Comparison of ENCODE assay signal across 23 cellular contexts in the genomic region with DNA sequence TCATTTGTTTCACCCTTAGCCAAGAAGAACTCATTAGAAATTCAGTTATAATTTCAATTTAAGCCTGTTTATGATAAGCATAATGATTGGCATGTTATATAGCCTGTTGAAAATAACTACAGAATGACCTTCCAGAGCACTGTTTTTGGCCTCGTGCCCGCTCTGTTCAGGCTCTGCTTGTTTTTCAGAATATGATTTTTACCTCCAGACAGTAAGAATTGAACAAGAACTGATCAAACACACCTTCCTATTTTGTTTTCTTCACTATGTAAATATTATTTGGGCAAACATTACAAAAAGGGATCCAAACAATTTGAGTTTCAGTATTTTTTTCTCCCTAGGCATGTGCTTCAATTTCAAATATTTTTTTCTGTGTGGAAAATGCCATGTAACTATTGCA. TPM values are rescaled to one million over a fixed set of nuclear protein-coding genes. Genes with fewer than 3 reads are reported as not detected.
DNase-seq lines count a peak whose midpoint lies in the region; ATAC-seq and TF ChIP-seq lines count a peak whose summit lies in the region.
"Had no signal": no experiment of that assay in that cellular context is flagged by ENCODE, and none has a peak within 500 bp of the region (broad histone marks: within the 10 kb centered on the region; RNA-seq: fewer than 3 reads in every experiment).

No MANE protein-coding gene starts in this region.

- peaks cover 1% of the 10 kb centered on the region for H3K4me1 ChIP-seq in right cardiac atrium (ENCODE audit: control insufficient read depth, insufficient read depth, low read length)
- H3K4me1 ChIP-seq in body of pancreas = peaks cover 17% of the 10 kb centered on the region
- H3K4me1 ChIP-seq in HAP-1 = no peaks in the 10 kb centered on the region
- H3K4me1 ChIP-seq: A549; BLaER1 treated with 17β-estradiol and CSF1 and Interleukin-3, amounts not matched to agents 10 nM and 100 nM; SJCRH30 had no signal

- TF ChIP-seq POLR2A in body of pancreas (IDR thresholded peaks at IDR 0.05) = no peak

- in situ Hi-C loops in HAP-1 (cut with MboI; ENCODE audit: low sequenced_read_pairs) = no loop called here

- H3K36me3 Mint-ChIP-seq in nephron (ENCODE audit: low read depth) = peaks cover 40% of the 10 kb centered on the region

- no peaks in the 10 kb centered on the region for H3K36me3 ChIP-seq in body of pancreas (replicated peaks in 1 of 2; ENCODE audit: insufficient read depth in 1 of 2, low read depth in 2 of 2)
- H3K36me3 ChIP-seq in HAP-1 (replicated peaks) = no peaks in the 10 kb centered on the region

- peak overlapping the region in 2 of 3 experiments; percentile 1 to 61 for H3K27ac Mint-ChIP-seq in nephron
- H3K27ac Mint-ChIP-seq: CD8-positive, alpha-beta T cell had no signal

- no peak overlapping the region for H3K4me3 ChIP-seq in right cardiac atrium (ENCODE audit: low read length)
- no peak overlapping the region for H3K4me3 ChIP-seq in body of pancreas
- H3K4me3 ChIP-seq in HAP-1 = no peak overlapping the region
- H3K4me3 ChIP-seq: A549; BLaER1 treated with 17β-estradiol and CSF1 and Interleukin-3, amounts not matched to agents 10 nM and 100 nM; MG63; PC-9; SJCRH30 had no signal

- H3K27me3 Mint-ChIP-seq in nephron (ENCODE audit: low read depth) = no peaks in the 10 kb centered on the region

- 66% methylated on average over 2 of the region's 2 CpGs for WGBS in right cardiac atrium
- WGBS in body of pancreas, 2 donors = 13 to 36% methylated on average over 2 of the region's 2 CpGs

- H3K9me3 ChIP-seq in right cardiac atrium (ENCODE audit: control insufficient read depth, low read length) = no peaks in the 10 kb centered on the region
- no peaks in the 10 kb centered on the region for H3K9me3 ChIP-seq in body of pancreas
- H3K9me3 ChIP-seq in HAP-1 = no peaks in the 10 kb centered on the region
- H3K9me3 ChIP-seq: A549, SJCRH30 had no signal

- no peak for ATAC-seq in right cardiac atrium
- no peak for ATAC-seq in body of pancreas
- no peak for ATAC-seq in HG03175 (IDR thresholded peaks at IDR 0.05; ENCODE audit: unreplicated experiment)
- ATAC-seq: A549; CD8-positive, alpha-beta T cell had no signal

- H3K27me3 ChIP-seq in right cardiac atrium (ENCODE audit: control insufficient read depth, insufficient read depth) (no peaks in the 10 kb centered on the region), body of pancreas (no peaks in the 10 kb centered on the region), HAP-1 (ENCODE audit: low read depth) (no peaks in the 10 kb centered on the region)
- H3K27me3 ChIP-seq: BLaER1 treated with 17β-estradiol and CSF1 and Interleukin-3, amounts not matched to agents 10 nM and 100 nM; MG63; SJCRH30 had no signal

- DNase-seq in right cardiac atrium (peak in 2 of 3 donors; percentile 46 to 71), cardiac septum (ENCODE audit: low spot score) (no peak), body of pancreas (peak; percentile 57 to 80 (median 64)), HAP-1 (ENCODE audit: low spot score in 2 of 2) (no peak)
- no peak for DNase-seq in activated naive CD4-positive, alpha-beta T cell treated with Interleukin-2 at 50 U/mL for 16 hours
- DNase-seq: Calu3; CD8-positive, alpha-beta T cell; DMS79; GOT3; Karpas-422; MG63; NCI-H1048; NCI-H1436; NCI-H1930; NCI-H226; NCI-H524; PC-9; SJCRH30 had no signal

- intact Hi-C loops in right cardiac atrium (cut with DNase I) = no loop called here
- intact Hi-C loops in cardiac septum (cut with DNase I) = no loop called here
- intact Hi-C loops in body of pancreas (cut with DNase I) = no loop called here

- TF ChIP-seq CTCF in body of pancreas (IDR thresholded peaks at IDR 0.05) (no peak), nephron (IDR thresholded peaks at IDR 0.05; ENCODE audit: unreplicated experiment in 3 of 3) (no peak)

- H3K4me1 Mint-ChIP-seq in nephron = no peaks in the 10 kb centered on the region

- no peak overlapping the region for H3K4me3 Mint-ChIP-seq in nephron
- H3K4me3 Mint-ChIP-seq: CD8-positive, alpha-beta T cell had no signal

- H3K27ac ChIP-seq in right cardiac atrium (ENCODE audit: low read length) (no peak overlapping the region), body of pancreas (peak overlapping the region in 1 of 4 donors; percentile 55)
- H3K27ac ChIP-seq: A549; BLaER1 treated with 17β-estradiol and CSF1 and Interleukin-3, amounts not matched to agents 10 nM and 100 nM; PC-9; RWPE1; SJCRH30 had no signal

- H3K9me3 Mint-ChIP-seq in nephron = peaks cover 7% of the 10 kb centered on the region

RNA-seq across cellular contexts. Expression of gene ANGPTL1, which starts 48.1 kb away (rescaled TPM):
- 10 to 100 TPM; 13.2 to 25.7 (median 20.6) TPM for total RNA-seq in right cardiac atrium
- 19.1 TPM for polyA plus RNA-seq in right cardiac atrium
- total RNA-seq in cardiac septum = 15.1 TPM
- total RNA-seq in body of pancreas = 10 to 100 TPM in 1 of 2 donors, 1 to 10 TPM in 1; 9.3 to 19.8 TPM
- total RNA-seq: CD8-positive, alpha-beta T cell; PC-9 had no signal

Comparison
In these comparisons a context has a peak if more than half of its experiments do, and no peak if none do; other contexts are left out.
1. DNase-seq: peak in right cardiac atrium (2 of 3) and body of pancreas (4 of 4); none in cardiac septum (single experiment), activated naive CD4-positive, alpha-beta T cell treated with Interleukin-2 at 50 U/mL for 16 hours (single experiment) and HAP-1 (0 of 2).